Comparison of ENCODE assay signal across 10 cellular contexts in genomic region chr17:40067710-40068109, GRCh38. TPM values are rescaled to one million over a fixed set of nuclear protein-coding genes. Genes with fewer than 3 reads are reported as not detected.
DNase-seq lines count a peak whose midpoint lies in the region; ATAC-seq and TF ChIP-seq lines count a peak whose summit lies in the region.
"Had no signal": no experiment of that assay in that cellular context is flagged by ENCODE, and none has a peak within 500 bp of the region (broad histone marks: within the 10 kb centered on the region; RNA-seq: fewer than 3 reads in every experiment).

No MANE protein-coding gene starts in this region.

- DNase-seq in heart left ventricle (peak in 2 of 5 donors; percentile 11 to 19), left cardiac atrium (no peak), breast epithelium (ENCODE audit: low spot score in 2 of 2) (no peak), type B pancreatic cell (ENCODE audit: extremely low spot score, unreplicated experiment) (no peak), NCI-H1105 (lab: John Stamatoyannopoulos, UW) (no peak)
- DNase-seq in natural killer cell treated with Interleukin-12 subunit alpha and Interleukin-12 subunit beta and Interleukin-15 and Interleukin-18, amount 100 ng/mL, for 72 hours (ENCODE audit: low spot score) = no peak

- 92 to 98% (median 93%) methylated on average over 5 to 7 of the region's 7 CpGs for WGBS in heart left ventricle, 4 donors

- H3K27me3 Mint-ChIP-seq in natural killer cell treated with Interleukin-12 subunit alpha and Interleukin-12 subunit beta and Interleukin-15 and Interleukin-18, amount 100 ng/mL, for 72 hours = no peaks in the 10 kb centered on the region
- H3K27me3 Mint-ChIP-seq in type B pancreatic cell = no peaks in the 10 kb centered on the region

- no peaks in the 10 kb centered on the region for H3K9me3 Mint-ChIP-seq in natural killer cell treated with Interleukin-12 subunit alpha and Interleukin-12 subunit beta and Interleukin-15 and Interleukin-18, amount 100 ng/mL, for 72 hours
- no peaks in the 10 kb centered on the region for H3K9me3 Mint-ChIP-seq in type B pancreatic cell
- H3K9me3 Mint-ChIP-seq: CD14-positive monocyte had no signal

- H3K9me3 ChIP-seq in heart left ventricle (no peaks in the 10 kb centered on the region), breast epithelium (no peaks in the 10 kb centered on the region)

- peak overlapping the region; percentile 52 to 90 for H3K27ac Mint-ChIP-seq in natural killer cell treated with Interleukin-12 subunit alpha and Interleukin-12 subunit beta and Interleukin-15 and Interleukin-18, amount 100 ng/mL, for 72 hours
- H3K27ac Mint-ChIP-seq in type B pancreatic cell = peak overlapping the region; percentile 53

- H3K4me3 Mint-ChIP-seq in natural killer cell treated with Interleukin-12 subunit alpha and Interleukin-12 subunit beta and Interleukin-15 and Interleukin-18, amount 100 ng/mL, for 72 hours = peak overlapping the region; percentile 86
- no peak overlapping the region for H3K4me3 Mint-ChIP-seq in type B pancreatic cell

- no peak for ATAC-seq in heart left ventricle
- no peak for ATAC-seq in left cardiac atrium
- ATAC-seq in natural killer cell treated with Interleukin-12 subunit alpha and Interleukin-12 subunit beta and Interleukin-15 and Interleukin-18, amount 100 ng/mL, for 72 hours = no peak
- ATAC-seq in GM19397 (IDR thresholded peaks at IDR 0.05; ENCODE audit: unreplicated experiment) = no peak
- ATAC-seq in HG02973 (IDR thresholded peaks at IDR 0.05; ENCODE audit: unreplicated experiment) = no peak

- H3K27ac ChIP-seq in heart left ventricle (peak overlapping the region in 11 of 12 donors; percentile 76 to 100 (median 96)), breast epithelium (peak overlapping the region; percentile 94 to 96)

- no peaks in the 10 kb centered on the region for H3K36me3 Mint-ChIP-seq in natural killer cell treated with Interleukin-12 subunit alpha and Interleukin-12 subunit beta and Interleukin-15 and Interleukin-18, amount 100 ng/mL, for 72 hours
- no peaks in the 10 kb centered on the region for H3K36me3 Mint-ChIP-seq in type B pancreatic cell

- H3K36me3 ChIP-seq in heart left ventricle = no peaks in the 10 kb centered on the region
- H3K36me3 ChIP-seq in breast epithelium = no peaks in the 10 kb centered on the region

- H3K4me1 Mint-ChIP-seq in natural killer cell treated with Interleukin-12 subunit alpha and Interleukin-12 subunit beta and Interleukin-15 and Interleukin-18, amount 100 ng/mL, for 72 hours (ENCODE audit: low read depth in 2 of 2) = peaks cover 52 to 57% of the 10 kb centered on the region in 2 donors
- peaks cover 58% of the 10 kb centered on the region for H3K4me1 Mint-ChIP-seq in type B pancreatic cell (ENCODE audit: unreplicated experiment)

- intact Hi-C loops in heart left ventricle (cut with DNase I) = loop anchor here in 2 of 10 donors (5.0 kb wide), 1 partner anchor 45 kb away; no protein-coding TSS in a partner anchor
- intact Hi-C loops in left cardiac atrium (cut with DNase I) = loop anchor here in 1 of 2 donors (5.0 kb wide), 1 partner anchor 40 kb away; no protein-coding TSS in a partner anchor
- intact Hi-C loops in breast epithelium (cut with DNase I; ENCODE audit: low total_unique reads) = loop anchor here (10.0 kb wide), 1 partner anchor 47 kb away; no protein-coding TSS in a partner anchor

- TF ChIP-seq POLR2A in heart left ventricle (IDR thresholded peaks at IDR 0.05) (no peak), breast epithelium (IDR thresholded peaks at IDR 0.05) (no peak)

- no peak overlapping the region for H3K4me3 ChIP-seq in heart left ventricle
- peak overlapping the region in 1 of 3 donors; percentile 34 for H3K4me3 ChIP-seq in breast epithelium

- H3K27me3 ChIP-seq in heart left ventricle (no peaks in the 10 kb centered on the region), breast epithelium (no peaks in the 10 kb centered on the region)

- peaks cover 36 to 91% (median 80%) of the 10 kb centered on the region in 12 donors for H3K4me1 ChIP-seq in heart left ventricle
- H3K4me1 ChIP-seq in breast epithelium = peaks cover 33 to 52% of the 10 kb centered on the region in 2 donors

- no peak for TF ChIP-seq CTCF in heart left ventricle (IDR thresholded peaks at IDR 0.05)
- TF ChIP-seq CTCF in breast epithelium (IDR thresholded peaks at IDR 0.05) = no peak
- TF ChIP-seq CTCF in type B pancreatic cell (conservative IDR thresholded peaks at IDR 0.05) = no peak

RNA-seq across cellular contexts. Expression of gene THRA, which starts 4.9 kb away (rescaled TPM):
- total RNA-seq in heart left ventricle (100 to 1,000 TPM in 1 of 9 donors, 10 to 100 TPM in 8; 63.2 to 105 (median 73.2) TPM), left cardiac atrium (10 to 100 TPM; 54.4 to 77.9 TPM), breast epithelium (10 to 100 TPM; 41.6 to 61.0 (median 48.1) TPM), type B pancreatic cell (ENCODE audit: low replicate concordance) (18.3 and 37.0 TPM in 2 replicates)
- 10 to 100 TPM; 50.6 to 56.2 TPM for polyA plus RNA-seq in heart left ventricle
- 10 to 100 TPM in 1 of 2 donors, 1 to 10 TPM in 1; 4.9 to 10.9 TPM for total RNA-seq in natural killer cell treated with Interleukin-12 subunit alpha and Interleukin-12 subunit beta and Interleukin-15 and Interleukin-18, amount 100 ng/mL, for 72 hours

RNA-seq across cellular contexts. Expression of gene MED24, which starts 13.5 kb away (rescaled TPM):
- total RNA-seq in heart left ventricle = 10 to 100 TPM; 51.1 to 75.4 (median 58.3) TPM
- 10 to 100 TPM; 52.7 to 61.8 TPM for polyA plus RNA-seq in heart left ventricle
- total RNA-seq in left cardiac atrium = 10 to 100 TPM; 44.0 to 56.4 TPM
- 10 to 100 TPM; 50.7 to 74.7 (median 59.7) TPM for total RNA-seq in breast epithelium
- total RNA-seq in natural killer cell treated with Interleukin-12 subunit alpha and Interleukin-12 subunit beta and Interleukin-15 and Interleukin-18, amount 100 ng/mL, for 72 hours = 100 to 1,000 TPM in 1 of 2 donors, 10 to 100 TPM in 1; 91.5 to 147 TPM
- total RNA-seq in type B pancreatic cell (ENCODE audit: low replicate concordance) = 93.2 and 123 TPM in 2 replicates

RNA-seq across cellular contexts. Expression of gene NR1D1, which starts 32.7 kb away (rescaled TPM):
- total RNA-seq in heart left ventricle (10 to 100 TPM in 6 of 9 donors, 1 to 10 TPM in 3; 5.8 to 36.1 (median 21.8) TPM), left cardiac atrium (10 to 100 TPM; 17.1 to 19.5 TPM), breast epithelium (10 to 100 TPM in 1 of 3 donors, 1 to 10 TPM in 2; 8.8 to 10.5 (median 9.2) TPM), type B pancreatic cell (ENCODE audit: low replicate concordance) (5.7 and 9.5 TPM in 2 replicates)
- 10 to 100 TPM in 1 of 2 donors, 1 to 10 TPM in 1; 6.1 to 20.2 TPM for polyA plus RNA-seq in heart left ventricle
- 1 to 10 TPM; 1.4 to 5.4 TPM for total RNA-seq in natural killer cell treated with Interleukin-12 subunit alpha and Interleukin-12 subunit beta and Interleukin-15 and Interleukin-18, amount 100 ng/mL, for 72 hours

RNA-seq across cellular contexts. Expression of gene CSF3, which starts 52.5 kb away (rescaled TPM):
- 1 to 10 TPM in 1 of 9 donors, under 1 TPM in 1, not detected in 7; 0.80 to 1.3 TPM for total RNA-seq in heart left ventricle
- under 1 TPM; 0.14 to 0.46 TPM for polyA plus RNA-seq in heart left ventricle
- 1 to 10 TPM in 1 of 2 donors, not detected in 1; 1.2 TPM for total RNA-seq in left cardiac atrium
- total RNA-seq in breast epithelium = 10 to 100 TPM in 1 of 3 donors, under 1 TPM in 1, not detected in 1; 0.32 to 13.0 TPM
- under 1 TPM in 1 of 2 donors, not detected in 1; 0.78 TPM for total RNA-seq in natural killer cell treated with Interleukin-12 subunit alpha and Interleukin-12 subunit beta and Interleukin-15 and Interleukin-18, amount 100 ng/mL, for 72 hours
- not detected in 2 replicates for total RNA-seq in type B pancreatic cell (ENCODE audit: low replicate concordance)
- total RNA-seq: NCI-H460 had no signal
- polyA plus RNA-seq: CD14-positive monocyte had no signal

RNA-seq across cellular contexts. Expression of gene MSL1, which starts 54.1 kb away (rescaled TPM):
- total RNA-seq in heart left ventricle = 10 to 100 TPM; 32.0 to 54.1 (median 45.1) TPM
- polyA plus RNA-seq in heart left ventricle = 10 to 100 TPM; 32.2 to 54.7 TPM
- total RNA-seq in left cardiac atrium = 10 to 100 TPM; 54.0 to 57.8 TPM
- 10 to 100 TPM; 49.3 to 79.3 (median 78.2) TPM for total RNA-seq in breast epithelium
- 100 to 1,000 TPM in 1 of 2 donors, 10 to 100 TPM in 1; 79.8 to 102 TPM for total RNA-seq in natural killer cell treated with Interleukin-12 subunit alpha and Interleukin-12 subunit beta and Interleukin-15 and Interleukin-18, amount 100 ng/mL, for 72 hours
- total RNA-seq in type B pancreatic cell (ENCODE audit: low replicate concordance) = 86.3 and 128 TPM in 2 replicates
